In the genomic region with DNA sequence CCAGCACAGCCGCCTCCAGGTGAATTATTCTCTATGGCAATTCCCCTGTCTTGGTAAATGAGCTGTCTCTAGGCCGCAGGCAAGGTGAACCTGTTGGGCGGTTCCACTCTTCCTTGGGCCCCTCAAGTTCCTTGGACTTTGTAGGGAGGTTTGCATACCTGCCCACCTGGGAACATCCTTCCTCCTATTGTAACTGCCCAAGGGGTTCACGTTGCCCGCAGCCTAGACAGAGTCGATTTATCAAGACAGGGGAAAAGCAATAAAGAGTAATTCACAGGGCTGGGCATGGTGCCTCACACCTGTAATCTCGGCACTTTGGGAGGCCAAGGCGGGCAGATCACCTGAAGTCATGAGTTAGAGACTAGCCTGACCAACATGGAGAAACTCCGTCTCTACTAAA, we compare ENCODE assay signal across 23 cellular contexts.
"Had no signal": no experiment of that assay in that cellular context is flagged by ENCODE, and none has a peak within 500 bp of the region (broad histone marks: within the 10 kb centered on the region; RNA-seq: fewer than 3 reads in every experiment).

No MANE protein-coding gene starts in this region.

- H3K4me3 Mint-ChIP-seq: activated CD4-positive, alpha-beta memory T cell treated with anti-CD3 and anti-CD28 coated beads for 36 hours; activated CD4-positive, alpha-beta T cell treated with anti-CD3 and anti-CD28 coated beads for 36 hours; activated CD8-positive, alpha-beta memory T cell treated with anti-CD3 and anti-CD28 coated beads, Interleukin-2, amount 10 ng/mL, durations not matched to agents 7 days and 5 days; activated naive CD8-positive, alpha-beta T cell treated with anti-CD3 and anti-CD28 coated beads, Interleukin-2, amount 10 ng/mL, durations not matched to agents 7 days and 5 days; activated T-helper 17 cell treated with anti-CD3 and anti-CD28 coated beads, Interleukin-2, amount 50 U/mL, for 72 hours; brain; neural crest cell; stimulated activated naive B cell treated with anti-CD40 and anti-IgM and Interleukin-4, amounts not matched to agents 10 μg/mL and 1 μg/mL and 100 μg/mL, for 72 hours; WTC11 had no signal

- H3K27ac Mint-ChIP-seq: activated CD4-positive, alpha-beta memory T cell treated with anti-CD3 and anti-CD28 coated beads for 36 hours; activated CD4-positive, alpha-beta T cell treated with anti-CD3 and anti-CD28 coated beads for 36 hours; activated CD8-positive, alpha-beta memory T cell treated with anti-CD3 and anti-CD28 coated beads, Interleukin-2, amount 10 ng/mL, durations not matched to agents 7 days and 5 days; activated naive CD8-positive, alpha-beta T cell treated with anti-CD3 and anti-CD28 coated beads, Interleukin-2, amount 10 ng/mL, durations not matched to agents 7 days and 5 days; activated T-helper 17 cell treated with anti-CD3 and anti-CD28 coated beads, Interleukin-2, amount 50 U/mL, for 72 hours; brain; stimulated activated naive B cell treated with anti-CD40 and anti-IgM and Interleukin-4, amounts not matched to agents 10 μg/mL and 1 μg/mL and 100 μg/mL, for 72 hours; WTC11 had no signal

- ATAC-seq: activated CD4-positive, alpha-beta T cell treated with anti-CD3 and anti-CD28 coated beads for 36 hours; activated CD8-positive, alpha-beta memory T cell treated with anti-CD3 and anti-CD28 coated beads, Interleukin-2, amount 10 ng/mL, durations not matched to agents 7 days and 5 days; activated T-helper 17 cell treated with anti-CD3 and anti-CD28 coated beads, Interleukin-2, amount 50 U/mL, for 72 hours; left colon; sciatic nerve; stimulated activated naive B cell treated with anti-CD40 and anti-IgM and Interleukin-4, amounts not matched to agents 10 μg/mL and 1 μg/mL and 100 μg/mL, for 72 hours; WTC11 had no signal

- H3K36me3 ChIP-seq: colonic mucosa, ovary, thyroid gland had no signal

- H3K27me3 ChIP-seq: colonic mucosa, ovary, thyroid gland had no signal

- H3K4me1 Mint-ChIP-seq: activated CD4-positive, alpha-beta T cell treated with anti-CD3 and anti-CD28 coated beads for 36 hours; activated CD8-positive, alpha-beta memory T cell treated with anti-CD3 and anti-CD28 coated beads, Interleukin-2, amount 10 ng/mL, durations not matched to agents 7 days and 5 days; activated naive CD8-positive, alpha-beta T cell treated with anti-CD3 and anti-CD28 coated beads, Interleukin-2, amount 10 ng/mL, durations not matched to agents 7 days and 5 days; activated T-helper 17 cell treated with anti-CD3 and anti-CD28 coated beads, Interleukin-2, amount 50 U/mL, for 72 hours; brain; neural crest cell; stimulated activated naive B cell treated with anti-CD40 and anti-IgM and Interleukin-4, amounts not matched to agents 10 μg/mL and 1 μg/mL and 100 μg/mL, for 72 hours; WTC11 had no signal

- H3K9me3 ChIP-seq: colonic mucosa, thyroid gland had no signal

- H3K27ac ChIP-seq: colonic mucosa, ovary, SK-N-MC, thyroid gland had no signal

- H3K4me1 ChIP-seq: colonic mucosa, thyroid gland had no signal

- H3K4me3 ChIP-seq: colonic mucosa, lung, ovary, SK-N-MC, smooth muscle cell, thyroid gland had no signal

- H3K27me3 Mint-ChIP-seq: activated CD4-positive, alpha-beta memory T cell treated with anti-CD3 and anti-CD28 coated beads for 36 hours; activated CD4-positive, alpha-beta T cell treated with anti-CD3 and anti-CD28 coated beads for 36 hours; activated CD8-positive, alpha-beta memory T cell treated with anti-CD3 and anti-CD28 coated beads, Interleukin-2, amount 10 ng/mL, durations not matched to agents 7 days and 5 days; activated naive CD8-positive, alpha-beta T cell treated with anti-CD3 and anti-CD28 coated beads, Interleukin-2, amount 10 ng/mL, durations not matched to agents 7 days and 5 days; activated T-helper 17 cell treated with anti-CD3 and anti-CD28 coated beads, Interleukin-2, amount 50 U/mL, for 72 hours; brain; stimulated activated naive B cell treated with anti-CD40 and anti-IgM and Interleukin-4, amounts not matched to agents 10 μg/mL and 1 μg/mL and 100 μg/mL, for 72 hours had no signal

- DNase-seq: activated CD4-positive, alpha-beta memory T cell treated with anti-CD3 and anti-CD28 coated beads for 36 hours; activated CD4-positive, alpha-beta T cell treated with anti-CD3 and anti-CD28 coated beads for 36 hours; activated CD8-positive, alpha-beta memory T cell treated with anti-CD3 and anti-CD28 coated beads, Interleukin-2, amount 10 ng/mL, durations not matched to agents 7 days and 5 days; activated naive CD4-positive, alpha-beta T cell; activated naive CD8-positive, alpha-beta T cell treated with anti-CD3 and anti-CD28 coated beads, Interleukin-2, amount 10 ng/mL, durations not matched to agents 7 days and 5 days; activated T-cell treated with anti-CD3 and anti-CD28 coated beads, Interleukin-2, amount 50 U/mL, for 1 hour; central memory CD4-positive, alpha-beta T cell; colonic mucosa; head of caudate nucleus; left colon; midbrain; ovary; stimulated activated CD4-positive, alpha-beta T cell treated with anti-CD3 and anti-CD28 coated beads, Interleukin-4, amount 100 ng/mL, for 24 hours; stimulated activated naive B cell treated with anti-CD40 and anti-IgM and Interleukin-4, amounts not matched to agents 10 μg/mL and 1 μg/mL and 100 μg/mL, for 72 hours; thyroid gland had no signal

- H3K36me3 Mint-ChIP-seq: activated CD4-positive, alpha-beta memory T cell treated with anti-CD3 and anti-CD28 coated beads for 36 hours; activated CD8-positive, alpha-beta memory T cell treated with anti-CD3 and anti-CD28 coated beads, Interleukin-2, amount 10 ng/mL, durations not matched to agents 7 days and 5 days; activated naive CD8-positive, alpha-beta T cell treated with anti-CD3 and anti-CD28 coated beads, Interleukin-2, amount 10 ng/mL, durations not matched to agents 7 days and 5 days; brain had no signal
